10 cellular contexts compared by ENCODE assay signal in genomic region chr6:25717856-25718740, GRCh38. TPM values are rescaled to one million over a fixed set of nuclear protein-coding genes. Genes with fewer than 3 reads are reported as not detected.
DNase-seq lines count a peak whose midpoint lies in the region; ATAC-seq, FAIRE-seq and TF ChIP-seq lines count a peak whose summit lies in the region.
"Had no signal": no experiment of that assay in that cellular context is flagged by ENCODE, and none has a peak within 500 bp of the region (broad histone marks: within the 10 kb centered on the region; RNA-seq: fewer than 3 reads in every experiment).

No MANE protein-coding gene starts in this region.

- POLR2A ChIA-PET in activated CD4-positive, alpha-beta T cell treated with anti-CD3 and anti-CD28 coated beads, Interleukin-2, amount 10 ng/mL, durations not matched to agents 7 days and 5 days (lab: Charles Lee): no interaction called here

- H3K9me2 ChIP-seq in GM23338 (ENCODE audit: insufficient read depth): no peaks in the 10 kb centered on the region

- no peak for ATAC-seq in GM23338
- ATAC-seq in HG02610 (IDR thresholded peaks at IDR 0.05; ENCODE audit: unreplicated experiment): no peak
- ATAC-seq in HG02798 (IDR thresholded peaks at IDR 0.05; ENCODE audit: poor library complexity, unreplicated experiment): no peak

- H3K79me2 ChIP-seq in GM23338 (replicated peaks; ENCODE audit: insufficient read depth): no peaks in the 10 kb centered on the region

- DNase-seq in Ammon's horn (ENCODE audit: low spot score) (peak; percentile 38), GM23338 (ENCODE audit: low spot score) (peak; percentile 60), NOMO-1 treated with dmso at 0.1 percent for 144 hours (lab: John Stamatoyannopoulos, UW; ENCODE audit: unreplicated experiment) (peak; percentile 8), pons (ENCODE audit: low spot score) (peak; percentile 25)
- no peak for DNase-seq in activated CD4-positive, alpha-beta T cell treated with anti-CD3 and anti-CD28 coated beads, Interleukin-2, amount 10 ng/mL, durations not matched to agents 7 days and 5 days

- no peaks in the 10 kb centered on the region for H3K4me1 Mint-ChIP-seq in GM23338
- H3K4me1 Mint-ChIP-seq in activated CD4-positive, alpha-beta T cell treated with anti-CD3 and anti-CD28 coated beads, Interleukin-2, amount 10 ng/mL, durations not matched to agents 7 days and 5 days: peaks cover 2% of the 10 kb centered on the region

- no peaks in the 10 kb centered on the region for H3K27me3 Mint-ChIP-seq in GM23338 (ENCODE audit: insufficient read depth, low read depth, poor library complexity)
- peaks cover 9% of the 10 kb centered on the region for H3K27me3 Mint-ChIP-seq in activated CD4-positive, alpha-beta T cell treated with anti-CD3 and anti-CD28 coated beads, Interleukin-2, amount 10 ng/mL, durations not matched to agents 7 days and 5 days

- CTCF ChIA-PET in activated CD4-positive, alpha-beta T cell treated with anti-CD3 and anti-CD28 coated beads, Interleukin-2, amount 10 ng/mL, durations not matched to agents 7 days and 5 days (lab: Charles Lee): interaction anchor here (1.4 kb wide), 1 partner anchor 54 kb away, joined by 3 read pairs; no protein-coding TSS in a partner anchor

- H3K36me3 ChIP-seq in GM23338 (ENCODE audit: insufficient read depth): no peaks in the 10 kb centered on the region

- no peaks in the 10 kb centered on the region for H3K4me1 ChIP-seq in GM23338 (ENCODE audit: insufficient read depth)

- H3K4me3 Mint-ChIP-seq in GM23338: no peak overlapping the region
- no peak overlapping the region for H3K4me3 Mint-ChIP-seq in activated CD4-positive, alpha-beta T cell treated with anti-CD3 and anti-CD28 coated beads, Interleukin-2, amount 10 ng/mL, durations not matched to agents 7 days and 5 days

- H2AFZ ChIP-seq in GM23338: no peak overlapping the region

- TF ChIP-seq CTCF in GM23338 (conservative IDR thresholded peaks at IDR 0.05; ENCODE audit: low read depth in 2 of 2): peak; percentile 52 to 77

- peak; percentile 80 for FAIRE-seq in endometrium (lab: Jason Lieb, UNC)

- H3K9me3 Mint-ChIP-seq in GM23338: no peaks in the 10 kb centered on the region
- no peaks in the 10 kb centered on the region for H3K9me3 Mint-ChIP-seq in activated CD4-positive, alpha-beta T cell treated with anti-CD3 and anti-CD28 coated beads, Interleukin-2, amount 10 ng/mL, durations not matched to agents 7 days and 5 days

- H3K36me3 Mint-ChIP-seq in GM23338 (ENCODE audit: low read depth): no peaks in the 10 kb centered on the region
- H3K36me3 Mint-ChIP-seq in activated CD4-positive, alpha-beta T cell treated with anti-CD3 and anti-CD28 coated beads, Interleukin-2, amount 10 ng/mL, durations not matched to agents 7 days and 5 days (ENCODE audit: low read depth): no peaks in the 10 kb centered on the region

- no peak overlapping the region for H3K27ac ChIP-seq in GM23338 (ENCODE audit: low read depth)

- H3K27ac Mint-ChIP-seq in GM23338: no peak overlapping the region
- H3K27ac Mint-ChIP-seq in activated CD4-positive, alpha-beta T cell treated with anti-CD3 and anti-CD28 coated beads, Interleukin-2, amount 10 ng/mL, durations not matched to agents 7 days and 5 days: no peak overlapping the region

- no peaks in the 10 kb centered on the region for H3F3A ChIP-seq in GM23338 (replicated peaks; ENCODE audit: low read depth)

- H3K4me3 ChIP-seq in GM23338: no peak overlapping the region

- H4K20me1 ChIP-seq in GM23338 (replicated peaks; ENCODE audit: insufficient read depth): no peaks in the 10 kb centered on the region

- no peak overlapping the region for H3K4me2 ChIP-seq in GM23338

- H3K27me3 ChIP-seq in GM23338 (ENCODE audit: insufficient read depth): no peaks in the 10 kb centered on the region

TF ChIP-seq in GM23338, 12 proteins besides CTCF, POLR2A, EP300 and RAD21 (continues in another document):
- TF ChIP-seq ZNF331 (CRISPR knock-in tag; IDR thresholded peaks at IDR 0.05; ENCODE audit: low read depth) (no peak), JUNB (IDR thresholded peaks at IDR 0.05; ENCODE audit: unreplicated experiment) (no peak), ETS1 (IDR thresholded peaks at IDR 0.05) (no peak), ZNF114 (CRISPR knock-in tag; IDR thresholded peaks at IDR 0.05) (no peak), NANOG (IDR thresholded peaks at IDR 0.05; ENCODE audit: borderline replicate concordance) (no peak), EZH2phosphoT487 (IDR thresholded peaks at IDR 0.05; ENCODE audit: unreplicated experiment) (no peak), POLR2AphosphoS5 (IDR thresholded peaks at IDR 0.05; ENCODE audit: low read depth) (no peak), EZH2 (IDR thresholded peaks at IDR 0.05; ENCODE audit: low read depth, unreplicated experiment) (no peak), CREB1 (CRISPR knock-in tag; IDR thresholded peaks at IDR 0.05; ENCODE audit: low read depth) (no peak), REST (IDR thresholded peaks at IDR 0.05; ENCODE audit: unreplicated experiment) (no peak)

RNA-seq across cellular contexts. Expression of gene SLC17A4, which starts 36.4 kb away (rescaled TPM):
- total RNA-seq in GM23338 (2014; rRNA removed; shearing (Covaris generic)): not detected in 2 replicates
- polyA plus RNA-seq in GM23338 (2016; fragmentation: Nextera tagmentation; extraction: Ambion mirVana): not detected in 2 replicates
- total RNA-seq in activated CD4-positive, alpha-beta T cell treated with anti-CD3 and anti-CD28 coated beads, Interleukin-2, amount 10 ng/mL, durations not matched to agents 7 days and 5 days: not detected
- total RNA-seq: subcutaneous adipose tissue had no signal
- polyA plus RNA-seq: esophagus had no signal
